Comparison of ENCODE assay signal across 18 cellular contexts in genomic region chr2:95350320-95351079, GRCh38. TPM values are rescaled to one million over a fixed set of nuclear protein-coding genes. Genes with fewer than 3 reads are reported as not detected.
"Had no signal": no experiment of that assay in that cellular context is flagged by ENCODE, and none has a peak within 500 bp of the region (broad histone marks: within the 10 kb centered on the region; RNA-seq: fewer than 3 reads in every experiment).

No MANE protein-coding gene starts in this region.

- DNase-seq: activated CD4-positive, alpha-beta T cell treated with anti-CD3 and anti-CD28 coated beads, Interleukin-2, amount 50 U/mL, for 1 hour; activated gamma-delta T cell; activated naive CD8-positive, alpha-beta T cell treated with anti-CD3 and anti-CD28 coated beads for 36 hours; activated T-cell treated with anti-CD3 and anti-CD28 coated beads, Interleukin-2, amount 50 U/mL, for 24 hours; amygdala; body of pancreas; central memory CD4-positive, alpha-beta T cell; effector memory CD4-positive, alpha-beta T cell; foreskin fibroblast; hippocampal formation; mesendoderm; stimulated activated CD4-positive, alpha-beta T cell treated with anti-CD3 and anti-CD28 coated beads, Interleukin-1b, Interleukin-23, amount 100 ng/mL, for 48 hours; SW 1271; testis had no signal

- H3K36me3 ChIP-seq: ovary, stomach, uterus had no signal

- H3K27ac Mint-ChIP-seq: activated naive CD8-positive, alpha-beta T cell treated with anti-CD3 and anti-CD28 coated beads for 36 hours; activated T-cell treated with anti-CD3 and anti-CD28 coated beads, Interleukin-2, amount 50 U/mL, for 24 hours; T-helper 2 cell treated with Interferon-gamma antibody and Interleukin-4, amounts not matched to agents 5 μg/mL and 100 μg/mL, for 36 hours had no signal

- H3K27me3 ChIP-seq: body of pancreas, ovary, testis, uterus had no signal

- H3K27ac ChIP-seq: body of pancreas, ovary, stomach, testis, uterus had no signal

- H3K36me3 Mint-ChIP-seq: activated naive CD8-positive, alpha-beta T cell treated with anti-CD3 and anti-CD28 coated beads for 36 hours had no signal

- H3K4me3 Mint-ChIP-seq: activated naive CD8-positive, alpha-beta T cell treated with anti-CD3 and anti-CD28 coated beads for 36 hours; activated T-cell treated with anti-CD3 and anti-CD28 coated beads, Interleukin-2, amount 50 U/mL, for 24 hours; T-helper 2 cell treated with Interferon-gamma antibody and Interleukin-4, amounts not matched to agents 5 μg/mL and 100 μg/mL, for 36 hours had no signal

- H3K9me3 ChIP-seq: body of pancreas, ovary, stomach, testis, uterus had no signal

- ATAC-seq: body of pancreas had no signal

- H3K4me3 ChIP-seq: body of pancreas, ovary, stomach, testis, uterus had no signal

- H3K9me3 Mint-ChIP-seq: activated naive CD8-positive, alpha-beta T cell treated with anti-CD3 and anti-CD28 coated beads for 36 hours; activated T-cell treated with anti-CD3 and anti-CD28 coated beads, Interleukin-2, amount 50 U/mL, for 24 hours; T-helper 2 cell treated with Interferon-gamma antibody and Interleukin-4, amounts not matched to agents 5 μg/mL and 100 μg/mL, for 36 hours had no signal

RNA-seq across cellular contexts. Expression of gene KCNIP3, which starts 53.4 kb away (rescaled TPM):
- total RNA-seq: activated naive CD8-positive, alpha-beta T cell treated with anti-CD3 and anti-CD28 coated beads for 36 hours had no signal
